In the genomic region with DNA sequence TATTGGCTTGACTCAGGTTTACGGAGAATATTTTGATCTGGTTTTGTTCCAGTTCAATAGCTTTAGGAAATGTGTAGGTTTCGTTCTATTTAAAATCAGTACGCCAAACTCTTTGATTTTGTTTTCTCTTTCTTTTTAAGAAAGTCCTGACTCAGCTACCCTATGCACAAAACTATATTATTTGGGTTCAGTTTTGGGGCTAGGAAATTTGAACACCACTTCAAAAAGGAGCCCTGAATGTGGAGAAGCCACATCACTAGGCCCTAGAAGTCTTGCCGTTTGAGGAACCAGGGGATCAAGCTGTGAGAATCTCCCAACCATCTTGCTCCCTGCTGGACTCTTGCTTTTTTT, we compare ENCODE assay signal across 16 cellular contexts.
DNase-seq lines count a peak whose midpoint lies in the region; ATAC-seq lines count a peak whose summit lies in the region.
"Had no signal": no experiment of that assay in that cellular context is flagged by ENCODE, and none has a peak within 500 bp of the region (broad histone marks: within the 10 kb centered on the region; RNA-seq: fewer than 3 reads in every experiment).

No MANE protein-coding gene starts in this region.

- peaks cover 8% of the 10 kb centered on the region for H3K9me3 Mint-ChIP-seq in activated naive CD4-positive, alpha-beta T cell treated with anti-CD3 and anti-CD28 coated beads for 36 hours
- H3K9me3 Mint-ChIP-seq in activated CD4-positive, alpha-beta memory T cell treated with anti-CD3 and anti-CD28 coated beads, Interleukin-2, amount 10 ng/mL, durations not matched to agents 7 days and 5 days, result peaks cover 5% of the 10 kb centered on the region

- DNase-seq in activated naive CD4-positive, alpha-beta T cell treated with anti-CD3 and anti-CD28 coated beads for 36 hours, result no peak
- no peak for DNase-seq in activated naive CD4-positive, alpha-beta T cell treated with Interleukin-2 at 50 U/mL for 16 hours
- DNase-seq in activated CD4-positive, alpha-beta memory T cell treated with anti-CD3 and anti-CD28 coated beads, Interleukin-2, amount 10 ng/mL, durations not matched to agents 7 days and 5 days, result no peak
- no peak for DNase-seq in stimulated activated naive CD8-positive, alpha-beta T cell treated with anti-CD3 and anti-CD28 coated beads, Interleukin-15, Interleukin-2, amounts not matched to agents 100 U/mL and 50 U/mL, for 24 hours
- DNase-seq in ACHN (no peak), COLO829 (ENCODE audit: low spot score) (no peak)
- DNase-seq: brain microvascular endothelial cell; COR-L47; cortex of kidney; naive thymus-derived CD8-positive, alpha-beta T cell; NCI-H1694; NK-92 treated with Interleukin-12 subunit alpha and Interleukin-12 subunit beta, amount 100 ng/mL, for 24 hours; uterus had no signal

- CTCF ChIA-PET in activated naive CD4-positive, alpha-beta T cell treated with anti-CD3 and anti-CD28 coated beads for 36 hours (lab: Charles Lee), result interaction anchor here (0.9 to 2.2 kb wide), 4 partner anchors 107 to 132 kb away, joined by 3 to 10 read pairs (median 8); no protein-coding TSS in a partner anchor
- CTCF ChIA-PET in activated CD4-positive, alpha-beta memory T cell treated with anti-CD3 and anti-CD28 coated beads, Interleukin-2, amount 10 ng/mL, durations not matched to agents 7 days and 5 days (lab: Charles Lee), result interaction anchor here (0.7 to 1.2 kb wide), 4 partner anchors 14 to 136 kb away, joined by 3 to 4 read pairs (median 3); no protein-coding TSS in a partner anchor

- H3K27me3 Mint-ChIP-seq in activated naive CD4-positive, alpha-beta T cell treated with anti-CD3 and anti-CD28 coated beads for 36 hours (ENCODE audit: low read depth), result no peaks in the 10 kb centered on the region
- no peaks in the 10 kb centered on the region for H3K27me3 Mint-ChIP-seq in activated CD4-positive, alpha-beta memory T cell treated with anti-CD3 and anti-CD28 coated beads, Interleukin-2, amount 10 ng/mL, durations not matched to agents 7 days and 5 days

- in situ Hi-C loops in ACHN (cut with HindIII; ENCODE audit: low pct_ligation_motif_present, low pct_unique_long_range_greater_than_20kb, low sequenced_read_pairs), result no loop called here

- peaks cover 35% of the 10 kb centered on the region for H3K4me1 Mint-ChIP-seq in activated naive CD4-positive, alpha-beta T cell treated with anti-CD3 and anti-CD28 coated beads for 36 hours (ENCODE audit: low read depth)
- H3K4me1 Mint-ChIP-seq in activated CD4-positive, alpha-beta memory T cell treated with anti-CD3 and anti-CD28 coated beads, Interleukin-2, amount 10 ng/mL, durations not matched to agents 7 days and 5 days, result peaks cover 38% of the 10 kb centered on the region

- peak overlapping the region; percentile 79 for H3K27ac Mint-ChIP-seq in activated naive CD4-positive, alpha-beta T cell treated with anti-CD3 and anti-CD28 coated beads for 36 hours
- peak overlapping the region; percentile 61 for H3K27ac Mint-ChIP-seq in activated CD4-positive, alpha-beta memory T cell treated with anti-CD3 and anti-CD28 coated beads, Interleukin-2, amount 10 ng/mL, durations not matched to agents 7 days and 5 days
- H3K27ac Mint-ChIP-seq: IgD-negative memory B cell had no signal

- POLR2A ChIA-PET in activated CD4-positive, alpha-beta memory T cell treated with anti-CD3 and anti-CD28 coated beads, Interleukin-2, amount 10 ng/mL, durations not matched to agents 7 days and 5 days (lab: Charles Lee), result interaction anchor here (0.7 to 1.8 kb wide), 6 partner anchors 52 to 131 kb away, joined by 3 to 9 read pairs (median 4); no protein-coding TSS in a partner anchor

- intact Hi-C loops in activated naive CD4-positive, alpha-beta T cell treated with anti-CD3 and anti-CD28 coated beads for 36 hours (cut with micrococcal nuclease), result loop anchor here (1.0 to 2.0 kb wide), 6 partner anchors 28 to 137 kb away; no protein-coding TSS in a partner anchor

- H3K36me3 Mint-ChIP-seq in activated naive CD4-positive, alpha-beta T cell treated with anti-CD3 and anti-CD28 coated beads for 36 hours (ENCODE audit: low read depth), result peaks cover 5% of the 10 kb centered on the region
- H3K36me3 Mint-ChIP-seq in activated CD4-positive, alpha-beta memory T cell treated with anti-CD3 and anti-CD28 coated beads, Interleukin-2, amount 10 ng/mL, durations not matched to agents 7 days and 5 days (ENCODE audit: low read depth), result peaks cover 7% of the 10 kb centered on the region

- peak overlapping the region; percentile 54 for H3K4me3 Mint-ChIP-seq in activated naive CD4-positive, alpha-beta T cell treated with anti-CD3 and anti-CD28 coated beads for 36 hours
- peak overlapping the region; percentile 38 for H3K4me3 Mint-ChIP-seq in activated CD4-positive, alpha-beta memory T cell treated with anti-CD3 and anti-CD28 coated beads, Interleukin-2, amount 10 ng/mL, durations not matched to agents 7 days and 5 days
- H3K4me3 Mint-ChIP-seq: naive thymus-derived CD8-positive, alpha-beta T cell had no signal

- ATAC-seq in HG02759 (IDR thresholded peaks at IDR 0.05; ENCODE audit: unreplicated experiment) (peak; percentile 19), HG03159 (IDR thresholded peaks at IDR 0.05; ENCODE audit: unreplicated experiment) (no peak)
- ATAC-seq in stimulated activated naive CD8-positive, alpha-beta T cell treated with anti-CD3 and anti-CD28 coated beads, Interleukin-15, Interleukin-2, amounts not matched to agents 100 U/mL and 50 U/mL, for 24 hours, result peak; percentile 45
- ATAC-seq: naive thymus-derived CD8-positive, alpha-beta T cell had no signal
